In the genomic region with DNA sequence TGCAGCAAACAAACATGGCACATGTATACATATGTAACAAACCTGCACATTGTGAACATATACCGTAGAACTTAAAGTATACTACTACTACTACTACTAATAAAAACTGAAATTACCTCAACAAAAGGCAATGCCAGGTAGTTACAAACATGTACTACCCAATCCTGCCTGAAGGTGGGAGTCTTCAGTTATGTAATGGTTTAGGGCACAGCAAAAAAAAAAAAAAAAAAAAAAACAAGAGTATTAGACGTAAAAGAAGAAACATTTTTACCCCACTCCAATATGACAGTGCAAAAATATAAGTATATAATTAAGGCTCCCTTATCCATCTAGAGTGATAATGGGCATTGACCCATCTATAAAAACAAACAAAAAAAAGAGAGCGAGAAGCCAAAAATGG, we compare ENCODE assay signal across 8 cellular contexts.
DNase-seq lines count a peak whose midpoint lies in the region; ATAC-seq and TF ChIP-seq lines count a peak whose summit lies in the region.
"Not testable (repeated sequence)": the region's sequence is repeated elsewhere in the genome, so short reads cannot be mapped to it uniquely, and the experiment has no call there.

No MANE protein-coding gene starts in this region.

- H3K4me1 ChIP-seq in colonic mucosa, result not testable (repeated sequence)

- H3K4me3 ChIP-seq in colonic mucosa; kidney epithelial cell (ENCODE audit: low read depth, low read length): not testable (repeated sequence)

- H3K9ac ChIP-seq in colonic mucosa (ENCODE audit: low read depth in 2 of 2, low read length in 2 of 2), result not testable (repeated sequence)

- H3K27ac ChIP-seq in colonic mucosa, result not testable (repeated sequence)

- DNase-seq in CD1c-positive myeloid dendritic cell (ENCODE audit: extremely low spot score) (peak; percentile 19), NCI-H82 (lab: John Stamatoyannopoulos, UW) (peak; percentile 3), colonic mucosa (peak; percentile 32)
- DNase-seq in activated CD4-positive, alpha-beta T cell treated with anti-CD3 and anti-CD28 coated beads for 4 hours, result peak; percentile 10 to 38
- DNase-seq in kidney epithelial cell (ENCODE audit: low read depth), result not testable (repeated sequence)
- peak; percentile 21 for DNase-seq in stimulated activated CD4-positive, alpha-beta T cell treated with anti-CD3 and anti-CD28 coated beads, Interleukin-15, amount 100 ng/mL, for 24 hours

- H3K36me3 ChIP-seq in colonic mucosa; kidney epithelial cell (ENCODE audit: control insufficient read depth, insufficient read depth, low read length): not testable (repeated sequence)

- not testable (repeated sequence) for H3K27me3 ChIP-seq in colonic mucosa; kidney epithelial cell (ENCODE audit: control insufficient read depth, insufficient read depth, low read length)

- intact Hi-C loops in colonic mucosa (cut with DNase I), result not testable (repeated sequence)

- not testable (repeated sequence) for H3K9me3 ChIP-seq in colonic mucosa

- TF ChIP-seq CTCF in colonic mucosa (IDR thresholded peaks at IDR 0.05), result peak; percentile 20
- TF ChIP-seq CTCF in kidney epithelial cell (IDR thresholded peaks at IDR 0.05; ENCODE audit: insufficient read depth, low read length, poor library complexity, severe bottlenecking), result peak; percentile 26

- ATAC-seq in GM18517 (IDR thresholded peaks at IDR 0.05; ENCODE audit: unreplicated experiment) (peak; percentile 61), HG03378 (IDR thresholded peaks at IDR 0.05; ENCODE audit: unreplicated experiment) (peak; percentile 74)
